In the genomic region with DNA sequence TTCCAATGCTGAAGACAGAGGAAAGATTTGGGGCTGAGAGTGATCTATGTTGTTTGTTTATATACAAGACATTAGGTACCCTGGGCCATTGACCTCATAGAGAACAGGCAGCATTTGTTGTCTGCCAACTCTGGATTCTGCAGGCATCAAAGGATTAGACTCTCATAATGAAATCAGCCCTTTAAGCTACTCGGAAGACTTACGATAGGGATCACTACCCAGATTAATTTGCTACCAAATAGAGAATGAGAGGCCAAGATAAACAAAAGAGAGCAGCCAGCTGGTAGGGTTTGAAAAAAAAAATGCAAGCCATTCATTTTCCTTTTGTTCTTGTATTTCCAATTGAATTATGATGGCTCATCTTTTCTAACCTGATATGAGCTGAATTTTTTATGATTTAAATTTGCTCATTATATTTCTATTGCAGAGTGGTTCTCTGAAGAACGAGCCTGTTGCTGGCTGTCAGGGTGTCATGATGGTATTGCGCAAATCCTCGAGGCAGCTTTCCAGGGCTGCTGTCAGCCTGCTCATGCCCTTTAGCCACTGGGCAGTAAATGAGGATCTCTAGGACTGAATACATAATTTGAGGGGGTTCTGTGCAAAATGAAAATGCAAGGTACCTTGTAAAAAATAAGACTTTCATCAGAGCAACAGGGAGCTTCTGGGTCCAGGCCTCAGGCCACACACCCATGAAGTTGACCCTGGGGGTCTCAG, we compare ENCODE assay signal across 8 cellular contexts.
DNase-seq lines count a peak whose midpoint lies in the region; ATAC-seq, FAIRE-seq and TF ChIP-seq lines count a peak whose summit lies in the region.

No MANE protein-coding gene starts in this region.

- CTCF ChIA-PET in A549 (lab: Yijun Ruan, JAX), result interaction anchor here (0.6 to 1.6 kb wide), 6 partner anchors 14 to 224 kb away, joined by 3 to 10 read pairs (median 4); partner anchors contain the start of gene KCNJ6

- no peak for FAIRE-seq in A549 (lab: Jason Lieb, UNC)

- peak; percentile 88 to 92 for ATAC-seq in A549
- no peak for ATAC-seq in GM21367 (IDR thresholded peaks at IDR 0.05; ENCODE audit: unreplicated experiment)
- ATAC-seq in GM19328 (IDR thresholded peaks at IDR 0.05; ENCODE audit: unreplicated experiment), result no peak

- H3K9me3 ChIP-seq in A549 (peaks cover 45% of the 10 kb centered on the region), hepatocyte (ENCODE audit: low read depth) (no peaks in the 10 kb centered on the region)

- H3K79me2 ChIP-seq in hepatocyte, result no peaks in the 10 kb centered on the region

- no peak; a peak in 1 of 5 replicates for TF ChIP-seq EP300 in A549 (IDR thresholded peaks at IDR 0.05)

- no peak overlapping the region for H3K4me3 ChIP-seq in A549
- H3K4me3 ChIP-seq in NB4 (ENCODE audit: low read depth, low read length), result no peak overlapping the region
- no peak overlapping the region for H3K4me3 ChIP-seq in hepatocyte

- WGBS in A549 (ENCODE audit: missing lambda C conversion rate), result 15% methylated on average over 5 of the region's 5 CpGs
- WGBS in hepatocyte (ENCODE audit: low lambda C conversion rate, missing lambda C conversion rate), result 48% methylated on average over 5 of the region's 5 CpGs

- no peak for TF ChIP-seq RAD21 in A549 (conservative IDR thresholded peaks at IDR 0.05 in 1 of 2, IDR thresholded peaks at IDR 0.05 in 1 of 2)

- no peak for TF ChIP-seq CTCF in A549 (IDR thresholded peaks at IDR 0.05)
- no peak for TF ChIP-seq CTCF in NB4 (IDR thresholded peaks at IDR 0.05; ENCODE audit: low read depth, low read length)
- TF ChIP-seq CTCF in hepatocyte (IDR thresholded peaks at IDR 0.05; ENCODE audit: poor library complexity), result no peak

- no peaks in the 10 kb centered on the region for H3K36me3 ChIP-seq in hepatocyte (replicated peaks; ENCODE audit: insufficient read depth, low read depth)

- H2AFZ ChIP-seq in hepatocyte, result no peak overlapping the region

- no peaks in the 10 kb centered on the region for H3K27me3 ChIP-seq in hepatocyte

- H3K27ac ChIP-seq in A549 (peak overlapping the region; percentile 93 to 99), hepatocyte (peak overlapping the region; percentile 68)

- DNase-seq in A549 (ENCODE audit: low read depth in 1 of 2, low spot score in 1 of 2), result peak; percentile 17 to 92
- DNase-seq in NB4 (ENCODE audit: low read depth), result peak; percentile 7
- peak; percentile 14 for DNase-seq in T1000 (lab: John Stamatoyannopoulos, UW)
- peak; percentile 42 for DNase-seq in hepatocyte (ENCODE audit: low spot score)
- no peak for DNase-seq in UCSD-AML1 (lab: John Stamatoyannopoulos, UW; ENCODE audit: unreplicated experiment)
- DNase-seq in T-helper 2 cell, result no peak

- H3K4me1 ChIP-seq in A549 (peaks cover 56% of the 10 kb centered on the region), hepatocyte (ENCODE audit: insufficient read depth) (no peaks in the 10 kb centered on the region)

- TF ChIP-seq POLR2A in A549 (IDR thresholded peaks at IDR 0.05; ENCODE audit: low read length) (no peak), NB4 (IDR thresholded peaks at IDR 0.05; ENCODE audit: extremely low read depth, insufficient read length) (no peak)

- H3K4me2 ChIP-seq in A549 (peak overlapping the region; percentile 81), hepatocyte (peak overlapping the region; percentile 9)

- no peaks in the 10 kb centered on the region for H4K20me1 ChIP-seq in hepatocyte (ENCODE audit: insufficient read depth, poor library complexity, severe bottlenecking)

- POLR2A ChIA-PET in A549 (lab: Yijun Ruan, JAX), result interaction anchor here (0.5 to 1.9 kb wide), 5 partner anchors 119 to 576 kb away, joined by 3 to 13 read pairs (median 5); no protein-coding TSS in a partner anchor

- H3K9me2 ChIP-seq in hepatocyte (replicated peaks; ENCODE audit: insufficient read depth), result no peaks in the 10 kb centered on the region

TF ChIP-seq in A549, 52 proteins besides CTCF, POLR2A, EP300 and RAD21:
- peak; percentile 86 to 97 for TF ChIP-seq CEBPB (IDR thresholded peaks at IDR 0.05)
- no peak for TF ChIP-seq ZFP36 (IDR thresholded peaks at IDR 0.05; ENCODE audit: borderline replicate concordance, partially characterized antibody)
- TF ChIP-seq ATOH8 (CRISPR knock-in tag; IDR thresholded peaks at IDR 0.05; ENCODE audit: low read depth), result 0 out of 2 replicates have a peak, but pooled peaks have one; percentile 40
- TF ChIP-seq MAFK (IDR thresholded peaks at IDR 0.05; ENCODE audit: partially characterized antibody), result peak; percentile 81

Comparison
In these comparisons a context has a peak if more than half of its experiments do, and no peak if none do; other contexts are left out.
1. ATAC-seq: peak in A549 (2 of 2); none in GM21367 (single experiment) and GM19328 (single experiment).
2. DNase-seq: peak in A549 (2 of 2), NB4 (single experiment), T1000 (single experiment) and hepatocyte (single experiment); none in UCSD-AML1 (single experiment) and T-helper 2 cell (0 of 5).